ENCODE assay signal across 15 cellular contexts in the genomic region with DNA sequence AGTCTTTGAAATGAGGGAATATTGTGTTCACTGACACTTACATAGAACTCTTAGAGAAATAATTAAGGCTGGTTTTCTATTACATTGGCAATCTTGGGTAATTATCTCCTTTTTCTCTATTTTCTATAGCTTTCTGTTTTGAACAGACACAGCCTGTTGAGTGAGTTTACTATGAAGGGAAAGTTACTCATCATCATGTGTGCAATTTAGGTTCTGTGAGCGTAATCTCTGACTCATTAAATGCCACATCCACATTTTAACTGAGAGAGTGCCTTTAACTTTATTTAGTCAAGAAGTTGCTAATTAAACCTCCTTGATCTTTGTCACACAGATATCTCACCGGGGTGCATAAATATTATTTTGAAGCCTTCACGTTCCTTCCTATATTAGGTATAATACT.
DNase-seq lines count a peak whose midpoint lies in the region; TF ChIP-seq lines count a peak whose summit lies in the region.
"Had no signal": no experiment of that assay in that cellular context is flagged by ENCODE, and none has a peak within 500 bp of the region (broad histone marks: within the 10 kb centered on the region; RNA-seq: fewer than 3 reads in every experiment).

No MANE protein-coding gene starts in this region.

- no peaks in the 10 kb centered on the region for H3K79me1 ChIP-seq in neuronal stem cell (ENCODE audit: low read depth, low read length)

- H3K4me3 ChIP-seq in cardiac fibroblast (replicated peaks in 1 of 2; ENCODE audit: low read depth in 2 of 2, low read length in 2 of 2): no peak overlapping the region
- H3K4me3 ChIP-seq in neuronal stem cell (ENCODE audit: low read length in 2 of 2): no peak overlapping the region
- H3K4me3 ChIP-seq: esophagus squamous epithelium, HAP-1, neural progenitor cell had no signal

- H3K14ac ChIP-seq in neuronal stem cell (ENCODE audit: low read length): no peak overlapping the region

- no peaks in the 10 kb centered on the region for H3K4me1 ChIP-seq in neuronal stem cell (ENCODE audit: control insufficient read depth in 2 of 2, insufficient read depth in 1 of 2, low read depth in 1 of 2, low read length in 2 of 2)
- H3K4me1 ChIP-seq: esophagus squamous epithelium, HAP-1, neural progenitor cell had no signal

- H3K9me3 ChIP-seq in neuronal stem cell (replicated peaks in 1 of 2; ENCODE audit: control insufficient read depth in 2 of 2, insufficient read depth in 1 of 2, low read depth in 1 of 2, low read length in 2 of 2): no peaks in the 10 kb centered on the region
- H3K9me3 ChIP-seq: esophagus squamous epithelium, HAP-1 had no signal

- H3K4ac ChIP-seq in neuronal stem cell (ENCODE audit: low read length): no peak overlapping the region

- H3K4me2 ChIP-seq in neuronal stem cell (ENCODE audit: insufficient read depth, low read length, poor library complexity, severe bottlenecking): no peak overlapping the region
- H3K4me2 ChIP-seq: neural progenitor cell had no signal

- no peak overlapping the region for H3K18ac ChIP-seq in neuronal stem cell (ENCODE audit: low read length)

- no CpG with 5 or more reads among the region's 3 CpGs for WGBS in neuronal stem cell (ENCODE audit: extremely low coverage in 2 of 2, insufficient read length in 2 of 2, insufficient replicate concordance in 1 of 2), 2 donors

- no peak overlapping the region for H2AK5ac ChIP-seq in neuronal stem cell (ENCODE audit: low read depth, low read length)

- no peak overlapping the region for H3K9ac ChIP-seq in neuronal stem cell (ENCODE audit: low read depth, low read length, poor library complexity)
- H3K9ac ChIP-seq: neural progenitor cell had no signal

- DNase-seq in EH (ENCODE audit: low read depth) (peak; percentile 75), NCI-H460 (ENCODE audit: extremely low read depth, low read depth) (peak; percentile 23), cardiac fibroblast (ENCODE audit: low read depth in 2 of 2) (peak; percentile 57 to 86), non-pigmented ciliary epithelial cell (ENCODE audit: low read depth) (peak; percentile 48), neuronal stem cell (ENCODE audit: low spot score) (no peak), NCI-H345 treated with DMSO at 0.1 percent for 48 hours (lab: John Stamatoyannopoulos, UW; ENCODE audit: unreplicated experiment) (no peak), NCI-H1048 (lab: John Stamatoyannopoulos, UW) (no peak), NCI-H2227 (lab: John Stamatoyannopoulos, UW; ENCODE audit: unreplicated experiment) (no peak)
- DNase-seq: activated CD4-positive, alpha-beta T cell treated with anti-CD3 and anti-CD28 coated beads for 36 hours; Calu3; esophagus squamous epithelium; KG1; left cardiac atrium had no signal

- no peak for TF ChIP-seq CTCF in cardiac fibroblast (IDR thresholded peaks at IDR 0.05; ENCODE audit: low read depth, low read length)

- no peak overlapping the region for H4K8ac ChIP-seq in neuronal stem cell (ENCODE audit: low read depth, low read length)

- H3K27ac ChIP-seq in neuronal stem cell (replicated peaks; ENCODE audit: low read length): no peak overlapping the region
- H3K27ac ChIP-seq: esophagus squamous epithelium, neural progenitor cell had no signal

- no peaks in the 10 kb centered on the region for H3K36me3 ChIP-seq in neuronal stem cell (replicated peaks in 1 of 2; ENCODE audit: control insufficient read depth in 2 of 2, insufficient read depth in 2 of 2, low read length in 2 of 2)
- H3K36me3 ChIP-seq: esophagus squamous epithelium, HAP-1, neural progenitor cell had no signal

- no peak overlapping the region for H4K91ac ChIP-seq in neuronal stem cell (ENCODE audit: low read depth, low read length, poor library complexity)

- no peaks in the 10 kb centered on the region for H3K27me3 ChIP-seq in neuronal stem cell (ENCODE audit: control insufficient read depth in 3 of 3, insufficient read depth in 3 of 3, low read depth in 1 of 3, low read length in 3 of 3)
- H3K27me3 ChIP-seq: esophagus squamous epithelium, neural progenitor cell had no signal

- H2BK5ac ChIP-seq in neuronal stem cell (ENCODE audit: low read length): no peak overlapping the region

- H2BK12ac ChIP-seq in neuronal stem cell (ENCODE audit: low read length): no peak overlapping the region

- no peak overlapping the region for H3K23ac ChIP-seq in neuronal stem cell (ENCODE audit: low read depth, low read length, poor library complexity)

- no peak overlapping the region for H2BK15ac ChIP-seq in neuronal stem cell (ENCODE audit: low read length)

- H2BK120ac ChIP-seq in neuronal stem cell (ENCODE audit: low read depth, low read length): no peak overlapping the region

- H2AFZ ChIP-seq in neuronal stem cell (ENCODE audit: low read length): no peak overlapping the region
- H2AFZ ChIP-seq: neural progenitor cell had no signal

Comparison
In these comparisons a context has a peak if more than half of its experiments do, and no peak if none do; other contexts are left out.
1. DNase-seq: peak in EH (single experiment), NCI-H460 (single experiment), cardiac fibroblast (2 of 2) and non-pigmented ciliary epithelial cell (single experiment); none in neuronal stem cell (single experiment), NCI-H345 treated with DMSO at 0.1 percent for 48 hours (single experiment), NCI-H1048 (single experiment) and NCI-H2227 (single experiment).